In genomic region chr5:132840313-132840712, GRCh38 we compare ENCODE assay signal across 13 cellular contexts. TPM values are rescaled to one million over a fixed set of nuclear protein-coding genes. Genes with fewer than 3 reads are reported as not detected.
DNase-seq lines count a peak whose midpoint lies in the region; TF ChIP-seq lines count a peak whose summit lies in the region.
"Had no signal": no experiment of that assay in that cellular context is flagged by ENCODE, and none has a peak within 500 bp of the region (broad histone marks: within the 10 kb centered on the region; RNA-seq: fewer than 3 reads in every experiment).

No MANE protein-coding gene starts in this region.

- intact Hi-C loops in dorsolateral prefrontal cortex (cut with DNase I) (no loop called here), transverse colon (cut with DNase I; ENCODE audit: low total_unique reads) (no loop called here)

- TF ChIP-seq POLR2A in Peyer's patch (IDR thresholded peaks at IDR 0.05) (no peak), transverse colon (IDR thresholded peaks at IDR 0.05) (no peak)

- H3K4me3 ChIP-seq in Peyer's patch: no peak overlapping the region
- H3K4me3 ChIP-seq in dorsolateral prefrontal cortex: no peak overlapping the region
- H3K4me3 ChIP-seq in mesodermal cell (ENCODE audit: extremely low read depth, insufficient read depth, low read length, poor library complexity, severe bottlenecking): no peak overlapping the region
- H3K4me3 ChIP-seq in transverse colon: no peak overlapping the region
- H3K4me3 ChIP-seq: mucosa of descending colon, tibial nerve had no signal

- DNase-seq in Peyer's patch (no peak), dorsolateral prefrontal cortex (no peak), transverse colon (no peak), ureter (ENCODE audit: low spot score) (no peak), nephron progenitor cell (no peak), AG08395 (ENCODE audit: low spot score) (no peak)
- DNase-seq: activated gamma-delta T cell treated with Interleukin-2 at 50 U/mL for 16 hours; GOT3; stimulated activated CD4-positive, alpha-beta T cell treated with anti-CD3 and anti-CD28 coated beads, Interleukin-1b, Interleukin-23, amount 100 ng/mL, for 48 hours; T-helper 1 cell had no signal

- 76 to 92% methylated on average over 2 of the region's 3 CpGs for WGBS in mesodermal cell (ENCODE audit: insufficient coverage in 2 of 2), 2 experiments
- 31 to 60% methylated on average over 3 of the region's 3 CpGs for WGBS in transverse colon (ENCODE audit: low coverage in 1 of 2), 2 donors

- no peak overlapping the region for H3K27ac Mint-ChIP-seq in nephron progenitor cell

- H3K27me3 Mint-ChIP-seq in nephron progenitor cell (ENCODE audit: low read depth, poor library complexity): peaks cover 1% of the 10 kb centered on the region

- H3K27me3 ChIP-seq in Peyer's patch (no peaks in the 10 kb centered on the region), dorsolateral prefrontal cortex (no peaks in the 10 kb centered on the region), transverse colon (no peaks in the 10 kb centered on the region)
- H3K27me3 ChIP-seq: tibial nerve had no signal

- TF ChIP-seq EP300 in transverse colon (IDR thresholded peaks at IDR 0.05; ENCODE audit: low read depth): no peak

- TF ChIP-seq CTCF in Peyer's patch (IDR thresholded peaks at IDR 0.05) (no peak), dorsolateral prefrontal cortex (IDR thresholded peaks at IDR 0.05 in 54 of 56, conservative IDR thresholded peaks at IDR 0.05 in 2 of 56; ENCODE audit: low read depth in 1 of 56, partially characterized antibody in 56 of 56) (no peak), transverse colon (IDR thresholded peaks at IDR 0.05) (no peak), nephron progenitor cell (IDR thresholded peaks at IDR 0.05) (no peak)

- H3K4me1 ChIP-seq in Peyer's patch: peaks cover 0 to 40% (median 4%) of the 10 kb centered on the region in 4 donors
- H3K4me1 ChIP-seq in mesodermal cell (ENCODE audit: control insufficient read depth, insufficient read depth, low read length, poor library complexity, severe bottlenecking): peaks cover 4% of the 10 kb centered on the region
- H3K4me1 ChIP-seq in transverse colon: peaks cover 14 to 55% (median 42%) of the 10 kb centered on the region in 4 donors
- H3K4me1 ChIP-seq: tibial nerve had no signal

- no peak overlapping the region for H3K4me3 Mint-ChIP-seq in nephron progenitor cell

- H3K36me3 Mint-ChIP-seq in nephron progenitor cell (ENCODE audit: low read depth): no peaks in the 10 kb centered on the region

- in situ Hi-C loops in transverse colon (cut with MboI; ENCODE audit: low pct_ligation_motif_present in 1 of 4, low pct_unique_long_range_greater_than_20kb in 1 of 4, low sequenced_read_pairs in 3 of 4): loop anchor here in 1 of 4 donors (25.0 kb wide), 1 partner anchor 453 kb away; no protein-coding TSS in a partner anchor

- H3K9me3 ChIP-seq in Peyer's patch (no peaks in the 10 kb centered on the region), mesodermal cell (ENCODE audit: control insufficient read depth, low read length) (no peaks in the 10 kb centered on the region), transverse colon (no peaks in the 10 kb centered on the region)
- H3K9me3 ChIP-seq: mucosa of descending colon, tibial nerve had no signal

- H3K27ac ChIP-seq in Peyer's patch (peak overlapping the region in 3 of 4 donors; percentile 74 to 93 (median 91)), dorsolateral prefrontal cortex (peak overlapping the region in 47 of 59 donors; percentile 1 to 89 (median 73)), mesodermal cell (ENCODE audit: low read depth, low read length, severe bottlenecking) (peak overlapping the region; percentile 75), transverse colon (peak overlapping the region; percentile 86 to 92 (median 88))

- H3K36me3 ChIP-seq in Peyer's patch (no peaks in the 10 kb centered on the region), mesodermal cell (ENCODE audit: control insufficient read depth, insufficient read depth, low read length) (no peaks in the 10 kb centered on the region), transverse colon (no peaks in the 10 kb centered on the region)
- H3K36me3 ChIP-seq: tibial nerve had no signal

- peaks cover 33% of the 10 kb centered on the region for H3K4me1 Mint-ChIP-seq in nephron progenitor cell

- no peaks in the 10 kb centered on the region for H3K9me3 Mint-ChIP-seq in nephron progenitor cell

RNA-seq across cellular contexts. Expression of gene SHROOM1, which starts 9.9 kb away (rescaled TPM):
- total RNA-seq in Peyer's patch (100 to 1,000 TPM in 2 of 4 donors, 10 to 100 TPM in 2; 14.9 to 200 (median 95.3) TPM), dorsolateral prefrontal cortex (10 to 100 TPM; 14.1 to 91.8 (median 29.3) TPM), transverse colon (100 to 1,000 TPM in 1 of 4 donors, 10 to 100 TPM in 3; 65.3 to 244 (median 77.3) TPM), ureter (263 TPM)
- polyA plus RNA-seq in mesodermal cell (2013, experiment 1 of 2): 6.3 TPM
- 4.4 TPM for polyA plus RNA-seq in mesodermal cell (2013, experiment 2 of 2)

RNA-seq across cellular contexts. Expression of gene GDF9, which starts 26.0 kb away (rescaled TPM):
- total RNA-seq in Peyer's patch: under 1 TPM in 1 of 4 donors, not detected in 3; 0.66 TPM
- total RNA-seq in dorsolateral prefrontal cortex: 1 to 10 TPM in 95 of 120 experiments, under 1 TPM in 25; 0.34 to 3.8 (median 1.4) TPM
- 0.48 TPM for polyA plus RNA-seq in mesodermal cell (2013, experiment 1 of 2)
- 0.81 TPM for polyA plus RNA-seq in mesodermal cell (2013, experiment 2 of 2)
- under 1 TPM in 2 of 4 donors, not detected in 2; 0.27 to 0.79 TPM for total RNA-seq in transverse colon
- total RNA-seq in ureter: 0.73 TPM

RNA-seq across cellular contexts. Expression of gene UQCRQ, which starts 26.1 kb away (rescaled TPM):
- 100 to 1,000 TPM in 3 of 4 donors, 10 to 100 TPM in 1; 71.8 to 366 (median 196) TPM for total RNA-seq in Peyer's patch
- 100 to 1,000 TPM; 166 to 403 (median 290) TPM for total RNA-seq in dorsolateral prefrontal cortex
- polyA plus RNA-seq in mesodermal cell (2013, experiment 1 of 2): 246 TPM
- 281 TPM for polyA plus RNA-seq in mesodermal cell (2013, experiment 2 of 2)
- total RNA-seq in transverse colon: 100 to 1,000 TPM; 117 to 311 (median 239) TPM
- total RNA-seq in ureter: 558 TPM

RNA-seq across cellular contexts. Expression of gene SOWAHA, which starts 27.2 kb away (rescaled TPM):
- total RNA-seq in Peyer's patch (100 to 1,000 TPM in 2 of 4 donors, 10 to 100 TPM in 2; 13.2 to 128 (median 97.5) TPM), dorsolateral prefrontal cortex (100 to 1,000 TPM in 3 of 120 experiments, 10 to 100 TPM in 117; 15.4 to 106 (median 48.7) TPM), transverse colon (10 to 100 TPM; 35.2 to 93.5 (median 76.0) TPM), ureter (6.8 TPM)
- polyA plus RNA-seq in mesodermal cell (2013, experiment 1 of 2): 0.33 TPM
- 0.25 TPM for polyA plus RNA-seq in mesodermal cell (2013, experiment 2 of 2)

RNA-seq across cellular contexts. Expression of gene LEAP2, which starts 33.2 kb away (rescaled TPM):
- total RNA-seq in Peyer's patch (10 to 100 TPM in 2 of 4 donors, 1 to 10 TPM in 1, not detected in 1; 7.2 to 29.9 (median 20.1) TPM), dorsolateral prefrontal cortex (1 to 10 TPM in 118 of 120 experiments, under 1 TPM in 2; 0.97 to 7.5 (median 2.9) TPM), transverse colon (1 to 10 TPM in 3 of 4 donors, under 1 TPM in 1; 0.20 to 5.9 (median 5.1) TPM), ureter (28.3 TPM)
- 0.88 TPM for polyA plus RNA-seq in mesodermal cell (2013, experiment 1 of 2)
- 0.71 TPM for polyA plus RNA-seq in mesodermal cell (2013, experiment 2 of 2)
